1 cellular context compared by ENCODE assay signal in the genomic region with DNA sequence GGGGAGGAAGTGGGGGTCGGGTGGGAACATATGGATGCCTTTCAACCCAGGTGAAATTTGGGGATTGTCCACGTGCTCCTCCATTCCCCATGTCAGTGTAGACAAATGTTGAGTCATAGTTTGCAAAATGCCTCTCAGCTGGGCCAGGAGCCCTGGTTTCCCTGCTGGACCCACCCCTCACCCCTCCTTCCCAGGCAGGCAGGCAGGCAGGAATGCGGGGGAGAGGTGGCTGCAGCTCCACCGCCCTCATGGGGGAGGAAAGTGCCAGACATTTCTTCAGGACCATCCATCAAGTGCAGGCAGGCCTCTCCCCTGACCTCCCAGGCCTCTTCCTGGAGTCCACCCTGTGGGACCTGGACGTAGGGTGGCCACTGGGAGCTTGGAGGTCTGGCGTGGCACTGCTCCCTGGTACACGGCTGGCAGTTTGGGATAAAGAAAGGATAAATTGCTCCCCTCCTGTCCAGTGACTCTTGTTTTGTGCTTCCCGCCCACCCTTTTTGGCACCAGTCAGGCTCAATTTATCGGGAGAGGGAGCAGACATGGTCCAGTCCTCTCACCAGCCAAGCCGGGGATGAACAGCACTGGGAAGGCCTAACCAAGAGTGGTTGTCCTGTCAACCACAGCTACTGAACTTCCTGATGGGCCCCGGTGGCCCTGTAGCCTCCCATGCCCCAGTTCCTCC.
TF ChIP-seq lines count a peak whose summit lies in the region.

No MANE protein-coding gene starts in this region.

TF ChIP-seq in K562, 482 proteins besides CTCF, POLR2A, EP300 and RAD21 (continued from another document and continues in another):
- TF ChIP-seq, protein P1, sequence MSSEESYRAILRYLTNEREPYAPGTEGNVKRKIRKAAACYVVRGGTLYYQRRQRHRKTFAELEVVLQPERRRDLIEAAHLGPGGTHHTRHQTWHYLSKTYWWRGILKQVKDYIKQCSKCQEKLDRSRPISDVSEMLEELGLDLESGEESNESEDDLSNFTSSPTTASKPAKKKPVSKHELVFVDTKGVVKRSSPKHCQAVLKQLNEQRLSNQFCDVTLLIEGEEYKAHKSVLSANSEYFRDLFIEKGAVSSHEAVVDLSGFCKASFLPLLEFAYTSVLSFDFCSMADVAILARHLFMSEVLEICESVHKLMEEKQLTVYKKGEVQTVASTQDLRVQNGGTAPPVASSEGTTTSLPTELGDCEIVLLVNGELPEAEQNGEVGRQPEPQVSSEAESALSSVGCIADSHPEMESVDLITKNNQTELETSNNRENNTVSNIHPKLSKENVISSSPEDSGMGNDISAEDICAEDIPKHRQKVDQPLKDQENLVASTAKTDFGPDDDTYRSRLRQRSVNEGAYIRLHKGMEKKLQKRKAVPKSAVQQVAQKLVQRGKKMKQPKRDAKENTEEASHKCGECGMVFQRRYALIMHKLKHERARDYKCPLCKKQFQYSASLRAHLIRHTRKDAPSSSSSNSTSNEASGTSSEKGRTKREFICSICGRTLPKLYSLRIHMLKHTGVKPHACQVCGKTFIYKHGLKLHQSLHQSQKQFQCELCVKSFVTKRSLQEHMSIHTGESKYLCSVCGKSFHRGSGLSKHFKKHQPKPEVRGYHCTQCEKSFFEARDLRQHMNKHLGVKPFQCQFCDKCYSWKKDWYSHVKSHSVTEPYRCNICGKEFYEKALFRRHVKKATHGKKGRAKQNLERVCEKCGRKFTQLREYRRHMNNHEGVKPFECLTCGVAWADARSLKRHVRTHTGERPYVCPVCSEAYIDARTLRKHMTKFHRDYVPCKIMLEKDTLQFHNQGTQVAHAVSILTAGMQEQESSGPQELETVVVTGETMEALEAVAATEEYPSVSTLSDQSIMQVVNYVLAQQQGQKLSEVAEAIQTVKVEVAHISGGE (CRISPR knock-in tag; IDR thresholded peaks at IDR 0.05), result no peak; a peak in 2 of 6 replicates
- TF ChIP-seq, protein P2, sequence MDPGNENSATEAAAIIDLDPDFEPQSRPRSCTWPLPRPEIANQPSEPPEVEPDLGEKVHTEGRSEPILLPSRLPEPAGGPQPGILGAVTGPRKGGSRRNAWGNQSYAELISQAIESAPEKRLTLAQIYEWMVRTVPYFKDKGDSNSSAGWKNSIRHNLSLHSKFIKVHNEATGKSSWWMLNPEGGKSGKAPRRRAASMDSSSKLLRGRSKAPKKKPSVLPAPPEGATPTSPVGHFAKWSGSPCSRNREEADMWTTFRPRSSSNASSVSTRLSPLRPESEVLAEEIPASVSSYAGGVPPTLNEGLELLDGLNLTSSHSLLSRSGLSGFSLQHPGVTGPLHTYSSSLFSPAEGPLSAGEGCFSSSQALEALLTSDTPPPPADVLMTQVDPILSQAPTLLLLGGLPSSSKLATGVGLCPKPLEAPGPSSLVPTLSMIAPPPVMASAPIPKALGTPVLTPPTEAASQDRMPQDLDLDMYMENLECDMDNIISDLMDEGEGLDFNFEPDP (CRISPR knock-in tag; IDR thresholded peaks at IDR 0.05), result no peak
- TF ChIP-seq, protein P3, sequence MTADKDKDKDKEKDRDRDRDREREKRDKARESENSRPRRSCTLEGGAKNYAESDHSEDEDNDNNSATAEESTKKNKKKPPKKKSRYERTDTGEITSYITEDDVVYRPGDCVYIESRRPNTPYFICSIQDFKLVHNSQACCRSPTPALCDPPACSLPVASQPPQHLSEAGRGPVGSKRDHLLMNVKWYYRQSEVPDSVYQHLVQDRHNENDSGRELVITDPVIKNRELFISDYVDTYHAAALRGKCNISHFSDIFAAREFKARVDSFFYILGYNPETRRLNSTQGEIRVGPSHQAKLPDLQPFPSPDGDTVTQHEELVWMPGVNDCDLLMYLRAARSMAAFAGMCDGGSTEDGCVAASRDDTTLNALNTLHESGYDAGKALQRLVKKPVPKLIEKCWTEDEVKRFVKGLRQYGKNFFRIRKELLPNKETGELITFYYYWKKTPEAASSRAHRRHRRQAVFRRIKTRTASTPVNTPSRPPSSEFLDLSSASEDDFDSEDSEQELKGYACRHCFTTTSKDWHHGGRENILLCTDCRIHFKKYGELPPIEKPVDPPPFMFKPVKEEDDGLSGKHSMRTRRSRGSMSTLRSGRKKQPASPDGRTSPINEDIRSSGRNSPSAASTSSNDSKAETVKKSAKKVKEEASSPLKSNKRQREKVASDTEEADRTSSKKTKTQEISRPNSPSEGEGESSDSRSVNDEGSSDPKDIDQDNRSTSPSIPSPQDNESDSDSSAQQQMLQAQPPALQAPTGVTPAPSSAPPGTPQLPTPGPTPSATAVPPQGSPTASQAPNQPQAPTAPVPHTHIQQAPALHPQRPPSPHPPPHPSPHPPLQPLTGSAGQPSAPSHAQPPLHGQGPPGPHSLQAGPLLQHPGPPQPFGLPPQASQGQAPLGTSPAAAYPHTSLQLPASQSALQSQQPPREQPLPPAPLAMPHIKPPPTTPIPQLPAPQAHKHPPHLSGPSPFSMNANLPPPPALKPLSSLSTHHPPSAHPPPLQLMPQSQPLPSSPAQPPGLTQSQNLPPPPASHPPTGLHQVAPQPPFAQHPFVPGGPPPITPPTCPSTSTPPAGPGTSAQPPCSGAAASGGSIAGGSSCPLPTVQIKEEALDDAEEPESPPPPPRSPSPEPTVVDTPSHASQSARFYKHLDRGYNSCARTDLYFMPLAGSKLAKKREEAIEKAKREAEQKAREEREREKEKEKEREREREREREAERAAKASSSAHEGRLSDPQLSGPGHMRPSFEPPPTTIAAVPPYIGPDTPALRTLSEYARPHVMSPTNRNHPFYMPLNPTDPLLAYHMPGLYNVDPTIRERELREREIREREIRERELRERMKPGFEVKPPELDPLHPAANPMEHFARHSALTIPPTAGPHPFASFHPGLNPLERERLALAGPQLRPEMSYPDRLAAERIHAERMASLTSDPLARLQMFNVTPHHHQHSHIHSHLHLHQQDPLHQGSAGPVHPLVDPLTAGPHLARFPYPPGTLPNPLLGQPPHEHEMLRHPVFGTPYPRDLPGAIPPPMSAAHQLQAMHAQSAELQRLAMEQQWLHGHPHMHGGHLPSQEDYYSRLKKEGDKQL (CRISPR knock-in tag; IDR thresholded peaks at IDR 0.05; ENCODE audit: borderline replicate concordance), result no peak
- TF ChIP-seq ZFP36 (IDR thresholded peaks at IDR 0.05; ENCODE audit: low read depth, low read length, partially characterized antibody) (peak; percentile 37), NR2F6 (CRISPR knock-in tag; IDR thresholded peaks at IDR 0.05) (no peak), RBM14 (IDR thresholded peaks at IDR 0.05; ENCODE audit: borderline replicate concordance, insufficient read depth, low read depth, low read length) (no peak), RBM22 (IDR thresholded peaks at IDR 0.05; ENCODE audit: low read depth, low read length, poor library complexity, severe bottlenecking) (no peak), FOXJ2 (tag; IDR thresholded peaks at IDR 0.05) (no peak), POLR2AphosphoS5 (IDR thresholded peaks at IDR 0.05; ENCODE audit: control insufficient read depth, insufficient read depth, low read depth, low read length) (peak; percentile 43; the same call in 1 of the 2 replicates), ARID2 (IDR thresholded peaks at IDR 0.05) (no peak), CBX5 (IDR thresholded peaks at IDR 0.05; ENCODE audit: borderline replicate concordance, low read depth) (no peak), DIDO1 (tag; IDR thresholded peaks at IDR 0.05; ENCODE audit: low read depth) (no peak), SUPT5H (IDR thresholded peaks at IDR 0.05) (no peak; the same call in 1 of the 2 replicates), LEF1 (IDR thresholded peaks at IDR 0.05) (0 out of 2 replicates have a peak, but pooled peaks have one; percentile 51), ZNF24 (IDR thresholded peaks at IDR 0.05) (peak; percentile 89), ZNF707 (CRISPR knock-in tag; conservative IDR thresholded peaks at IDR 0.05) (no peak; the same call in 1 of the 2 replicates), MXI1 (IDR thresholded peaks at IDR 0.05; ENCODE audit: low read depth, low read length) (no peak), EGR1 (conservative IDR thresholded peaks at IDR 0.05) (peak; percentile 90), SRSF7 (optimal IDR thresholded peaks at IDR 0.05; ENCODE audit: low read depth, low read length) (no peak), NUFIP1 (IDR thresholded peaks at IDR 0.05; ENCODE audit: partially characterized antibody) (no peak), PHF20 (IDR thresholded peaks at IDR 0.05; ENCODE audit: partially characterized antibody) (no peak), RFX1 (IDR thresholded peaks at IDR 0.05) (no peak), MYNN (IDR thresholded peaks at IDR 0.05) (peak; percentile 88), MYNN (CRISPR knock-in tag; IDR thresholded peaks at IDR 0.05) (no peak), TGIF2 (CRISPR knock-in tag; IDR thresholded peaks at IDR 0.05) (no peak), FUS (optimal IDR thresholded peaks at IDR 0.05; ENCODE audit: low read depth, low read length) (no peak)
- TF ChIP-seq, protein P4, sequence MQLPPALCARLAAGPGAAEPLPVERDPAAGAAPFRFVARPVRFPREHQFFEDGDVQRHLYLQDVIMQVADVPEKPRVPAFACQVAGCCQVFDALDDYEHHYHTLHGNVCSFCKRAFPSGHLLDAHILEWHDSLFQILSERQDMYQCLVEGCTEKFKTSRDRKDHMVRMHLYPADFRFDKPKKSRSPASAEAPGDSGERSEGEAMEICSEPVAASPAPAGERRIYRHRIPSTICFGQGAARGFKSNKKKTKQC (CRISPR knock-in tag; IDR thresholded peaks at IDR 0.05), result no peak
- TF ChIP-seq, protein P5, sequence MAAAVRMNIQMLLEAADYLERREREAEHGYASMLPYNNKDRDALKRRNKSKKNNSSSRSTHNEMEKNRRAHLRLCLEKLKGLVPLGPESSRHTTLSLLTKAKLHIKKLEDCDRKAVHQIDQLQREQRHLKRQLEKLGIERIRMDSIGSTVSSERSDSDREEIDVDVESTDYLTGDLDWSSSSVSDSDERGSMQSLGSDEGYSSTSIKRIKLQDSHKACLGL (CRISPR knock-in tag; IDR thresholded peaks at IDR 0.05; ENCODE audit: borderline replicate concordance, poor library complexity, severe bottlenecking), result no peak
- TF ChIP-seq, protein P6, sequence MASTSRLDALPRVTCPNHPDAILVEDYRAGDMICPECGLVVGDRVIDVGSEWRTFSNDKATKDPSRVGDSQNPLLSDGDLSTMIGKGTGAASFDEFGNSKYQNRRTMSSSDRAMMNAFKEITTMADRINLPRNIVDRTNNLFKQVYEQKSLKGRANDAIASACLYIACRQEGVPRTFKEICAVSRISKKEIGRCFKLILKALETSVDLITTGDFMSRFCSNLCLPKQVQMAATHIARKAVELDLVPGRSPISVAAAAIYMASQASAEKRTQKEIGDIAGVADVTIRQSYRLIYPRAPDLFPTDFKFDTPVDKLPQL (IDR thresholded peaks at IDR 0.05; ENCODE audit: extremely low read depth, insufficient read length), result no peak
- TF ChIP-seq, protein P7, sequence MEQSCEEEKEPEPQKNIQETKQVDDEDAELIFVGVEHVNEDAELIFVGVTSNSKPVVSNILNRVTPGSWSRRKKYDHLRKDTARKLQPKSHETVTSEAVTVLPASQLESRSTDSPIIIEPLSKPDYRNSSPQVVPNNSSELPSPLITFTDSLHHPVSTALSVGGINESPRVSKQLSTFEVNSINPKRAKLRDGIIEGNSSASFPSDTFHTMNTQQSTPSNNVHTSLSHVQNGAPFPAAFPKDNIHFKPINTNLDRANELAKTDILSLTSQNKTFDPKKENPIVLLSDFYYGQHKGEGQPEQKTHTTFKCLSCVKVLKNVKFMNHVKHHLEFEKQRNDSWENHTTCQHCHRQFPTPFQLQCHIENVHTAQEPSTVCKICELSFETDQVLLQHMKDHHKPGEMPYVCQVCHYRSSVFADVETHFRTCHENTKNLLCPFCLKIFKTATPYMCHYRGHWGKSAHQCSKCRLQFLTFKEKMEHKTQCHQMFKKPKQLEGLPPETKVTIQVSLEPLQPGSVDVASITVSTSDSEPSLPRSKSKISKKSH (CRISPR knock-in tag; IDR thresholded peaks at IDR 0.05), result no peak
